ENCODE assay signal across 8 cellular contexts in genomic region chr7:106153891-106154449, GRCh38. TPM values are rescaled to one million over a fixed set of nuclear protein-coding genes. Genes with fewer than 3 reads are reported as not detected.
DNase-seq lines count a peak whose midpoint lies in the region; ATAC-seq and TF ChIP-seq lines count a peak whose summit lies in the region.

No MANE protein-coding gene starts in this region.

- peak; percentile 99 for TF ChIP-seq CTCF in 22Rv1 (IDR thresholded peaks at IDR 0.05)

- peak; percentile 52 for DNase-seq in NCI-H226
- peak; percentile 59 to 66 for DNase-seq in activated CD4-positive, alpha-beta T cell treated with anti-CD3 and anti-CD28 coated beads for 24 hours (ENCODE audit: low read depth in 2 of 2)
- peak; percentile 88 for DNase-seq in cerebellar cortex (ENCODE audit: low spot score)
- peak; percentile 82 for DNase-seq in left lobe of liver (ENCODE audit: low spot score)
- peak; percentile 73 for DNase-seq in stimulated activated CD4-positive, alpha-beta T cell treated with anti-CD3 and anti-CD28 coated beads, Interleukin-4, amount 100 ng/mL, for 1 hour

- H3K27ac ChIP-seq in 22Rv1 = no peak overlapping the region

- ATAC-seq in GM18498 (IDR thresholded peaks at IDR 0.05; ENCODE audit: unreplicated experiment) (peak; percentile 82), HG03139 (IDR thresholded peaks at IDR 0.05; ENCODE audit: unreplicated experiment) (peak; percentile 55), left lobe of liver (peak; percentile 99)

RNA-seq across cellular contexts. Expression of gene SYPL1, which starts 41.9 kb away (rescaled TPM):
- total RNA-seq in left lobe of liver = 22.7 TPM
